In the genomic region with DNA sequence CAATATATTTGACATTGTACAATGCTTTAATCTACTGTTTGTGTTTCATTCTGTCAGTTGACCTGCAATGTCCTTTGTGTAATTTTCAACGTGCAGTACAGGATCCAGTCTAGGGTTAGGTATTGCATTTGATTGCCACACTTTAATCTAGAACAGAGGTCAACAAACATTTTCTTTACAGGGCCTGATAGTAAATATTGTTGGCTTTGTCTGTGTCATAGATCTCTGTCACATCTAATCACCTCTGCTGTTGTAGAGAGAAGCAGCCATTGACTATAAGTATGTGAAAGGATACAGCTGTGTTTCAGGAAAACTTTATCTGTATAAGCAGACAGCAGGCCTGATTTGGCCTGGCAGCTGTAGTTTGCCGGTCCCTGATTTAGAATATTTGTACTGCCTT, we compare ENCODE assay signal across 9 cellular contexts.
"Had no signal": no experiment of that assay in that cellular context is flagged by ENCODE, and none has a peak within 500 bp of the region (broad histone marks: within the 10 kb centered on the region; RNA-seq: fewer than 3 reads in every experiment).

No MANE protein-coding gene starts in this region.

- H3K4me1 ChIP-seq: lower lobe of right lung, neural progenitor cell had no signal

- H3K9me3 ChIP-seq: lower lobe of right lung, ovary had no signal

- H3K4me3 ChIP-seq: lower lobe of right lung, neural progenitor cell, ovary had no signal

- FAIRE-seq: astrocyte had no signal

- H3K9ac ChIP-seq: neural progenitor cell had no signal

- H3K27me3 ChIP-seq: neural progenitor cell, ovary had no signal

- H3K27ac ChIP-seq: lower lobe of right lung, neural progenitor cell, ovary had no signal

- ATAC-seq: lower lobe of right lung had no signal

- DNase-seq: erythroblast; hippocampal formation; lower lobe of right lung; ovary; stimulated activated CD4-positive, alpha-beta T cell treated with anti-CD3 and anti-CD28 coated beads, Interleukin-4, amount 100 ng/mL, for 24 hours; stimulated activated naive CD4-positive, alpha-beta T cell treated with Interleukin-2 at 50 U/mL for 16 hours; trophoblast cell had no signal

- H3K36me3 ChIP-seq: lower lobe of right lung, neural progenitor cell, ovary had no signal
